9 cellular contexts compared by ENCODE assay signal in the genomic region with DNA sequence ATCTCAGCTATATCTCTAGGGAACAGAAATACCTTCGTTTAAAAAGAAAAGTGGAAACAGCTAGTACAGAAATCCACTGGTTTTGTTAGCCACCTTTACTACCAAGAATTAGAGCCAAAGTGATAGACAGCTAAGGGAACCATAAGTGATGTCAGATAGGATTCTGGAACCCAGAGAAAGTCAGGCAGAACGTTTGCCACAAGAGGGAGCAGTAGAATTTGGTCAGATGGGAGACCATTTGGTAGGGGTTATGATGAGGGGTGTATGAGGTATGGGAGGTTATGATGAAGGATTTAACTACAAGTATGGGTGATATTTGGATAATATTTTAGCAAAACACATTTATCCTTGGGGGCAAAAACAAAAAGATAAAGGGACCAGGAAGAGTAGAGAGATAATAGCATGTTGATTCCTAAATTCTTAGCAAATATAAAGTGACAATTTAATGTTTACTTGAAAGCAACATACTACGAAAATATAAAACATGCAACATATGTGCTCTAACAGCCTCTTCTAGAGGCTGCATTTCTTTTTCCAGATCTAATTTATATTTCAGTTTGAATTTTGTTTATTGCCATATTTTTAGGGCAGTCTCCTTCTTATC. TPM values are rescaled to one million over a fixed set of nuclear protein-coding genes. Genes with fewer than 3 reads are reported as not detected.
DNase-seq lines count a peak whose midpoint lies in the region; ATAC-seq and TF ChIP-seq lines count a peak whose summit lies in the region.
"Had no signal": no experiment of that assay in that cellular context is flagged by ENCODE, and none has a peak within 500 bp of the region (broad histone marks: within the 10 kb centered on the region; RNA-seq: fewer than 3 reads in every experiment).

No MANE protein-coding gene starts in this region.

- H3K79me2 ChIP-seq in OCI-LY3 (ENCODE audit: low read length): no peaks in the 10 kb centered on the region

- peak; percentile 91 for TF ChIP-seq CTCF in OCI-LY3 (IDR thresholded peaks at IDR 0.05; ENCODE audit: low read depth, low read length)
- peak; percentile 67 for TF ChIP-seq CTCF in foreskin fibroblast (IDR thresholded peaks at IDR 0.05; ENCODE audit: low read depth, low read length)
- peak in 3 of 5 experiments; percentile 20 to 29 (median 21) for TF ChIP-seq CTCF in transverse colon (IDR thresholded peaks at IDR 0.05)
- TF ChIP-seq CTCF in mucosa of descending colon (IDR thresholded peaks at IDR 0.05): no peak

- TF ChIP-seq EP300 in transverse colon (IDR thresholded peaks at IDR 0.05; ENCODE audit: low read depth): no peak

- in situ Hi-C loops in transverse colon (cut with MboI; ENCODE audit: low pct_ligation_motif_present in 1 of 4, low pct_unique_long_range_greater_than_20kb in 1 of 4, low sequenced_read_pairs in 3 of 4): no loop called here

- no peak overlapping the region for H2AFZ ChIP-seq in OCI-LY3 (ENCODE audit: low read depth, low read length)

- H3K27me3 Mint-ChIP-seq in activated naive CD8-positive, alpha-beta T cell treated with anti-CD3 and anti-CD28 coated beads, Interleukin-2, amount 50 U/mL, for 24 hours: peaks cover 44% of the 10 kb centered on the region

- no peaks in the 10 kb centered on the region for H3K27me3 ChIP-seq in OCI-LY3 (ENCODE audit: low read depth, low read length)
- peaks cover 6% of the 10 kb centered on the region for H3K27me3 ChIP-seq in transverse colon

- H3K36me3 ChIP-seq in OCI-LY3 (replicated peaks; ENCODE audit: low read depth, low read length): no peaks in the 10 kb centered on the region
- H3K36me3 ChIP-seq in transverse colon: no peaks in the 10 kb centered on the region
- H3K36me3 ChIP-seq in mucosa of descending colon (ENCODE audit: low read depth): no peaks in the 10 kb centered on the region

- H3K9ac ChIP-seq in OCI-LY3 (ENCODE audit: low read length): no peak overlapping the region

- no peaks in the 10 kb centered on the region for H4K20me1 ChIP-seq in OCI-LY3 (ENCODE audit: insufficient read depth, low read length)

- H3K4me3 ChIP-seq in OCI-LY3 (ENCODE audit: low read length) (no peak overlapping the region), foreskin fibroblast (ENCODE audit: low read depth in 1 of 2, low read length in 2 of 2) (peak overlapping the region in 1 of 2 donors; percentile 33), transverse colon (no peak overlapping the region), mucosa of descending colon (no peak overlapping the region)
- H3K4me3 ChIP-seq: K562 had no signal

- WGBS in transverse colon (ENCODE audit: low coverage in 1 of 2), 2 donors: 34 to 44% methylated on average over 3 of the region's 3 CpGs

- H3K9me3 Mint-ChIP-seq in activated naive CD8-positive, alpha-beta T cell treated with anti-CD3 and anti-CD28 coated beads, Interleukin-2, amount 50 U/mL, for 24 hours: no peaks in the 10 kb centered on the region

- H3K4me1 ChIP-seq in OCI-LY3 (ENCODE audit: low read length) (peaks cover 21% of the 10 kb centered on the region), transverse colon (peaks cover 0 to 9% (median 4%) of the 10 kb centered on the region in 4 donors), mucosa of descending colon (ENCODE audit: low read depth) (no peaks in the 10 kb centered on the region)

- H3K36me3 Mint-ChIP-seq in activated naive CD8-positive, alpha-beta T cell treated with anti-CD3 and anti-CD28 coated beads, Interleukin-2, amount 50 U/mL, for 24 hours (ENCODE audit: low read depth): peaks cover 3% of the 10 kb centered on the region

- intact Hi-C loops in transverse colon (cut with DNase I; ENCODE audit: low total_unique reads) (no loop called here), mucosa of descending colon (cut with DNase I, micrococcal nuclease) (no loop called here)

- H3K9me3 ChIP-seq in OCI-LY3 (ENCODE audit: insufficient read depth, low read length): no peaks in the 10 kb centered on the region
- no peaks in the 10 kb centered on the region for H3K9me3 ChIP-seq in transverse colon
- no peaks in the 10 kb centered on the region for H3K9me3 ChIP-seq in mucosa of descending colon

- ATAC-seq in HG03159 (IDR thresholded peaks at IDR 0.05; ENCODE audit: unreplicated experiment): peak; percentile 39
- no peak for ATAC-seq in mucosa of descending colon
- no peak for ATAC-seq in activated naive CD8-positive, alpha-beta T cell treated with anti-CD3 and anti-CD28 coated beads, Interleukin-2, amount 50 U/mL, for 24 hours
- ATAC-seq: K562 had no signal

- H3K4me3 Mint-ChIP-seq in activated naive CD8-positive, alpha-beta T cell treated with anti-CD3 and anti-CD28 coated beads, Interleukin-2, amount 50 U/mL, for 24 hours: no peak overlapping the region

- TF ChIP-seq POLR2A in transverse colon (IDR thresholded peaks at IDR 0.05): no peak

- H3K4me1 Mint-ChIP-seq in activated naive CD8-positive, alpha-beta T cell treated with anti-CD3 and anti-CD28 coated beads, Interleukin-2, amount 50 U/mL, for 24 hours: peaks cover 8% of the 10 kb centered on the region

- H3K27ac ChIP-seq in OCI-LY3 (ENCODE audit: low read length): no peak overlapping the region
- peak overlapping the region in 2 of 4 donors; percentile 90 to 91 for H3K27ac ChIP-seq in transverse colon

- no peak overlapping the region for H3K4me2 ChIP-seq in OCI-LY3 (ENCODE audit: low read length)

- no peak overlapping the region for H3K27ac Mint-ChIP-seq in activated naive CD8-positive, alpha-beta T cell treated with anti-CD3 and anti-CD28 coated beads, Interleukin-2, amount 50 U/mL, for 24 hours

- DNase-seq in DMS114 treated with DMSO at 0.1 percent for 48 hours (lab: John Stamatoyannopoulos, UW; ENCODE audit: unreplicated experiment) (peak; percentile 15), foreskin fibroblast (peak in 1 of 2 donors; percentile 71), transverse colon (no peak), mucosa of descending colon (no peak)
- DNase-seq in stimulated activated CD4-positive, alpha-beta T cell treated with anti-CD3 and anti-CD28 coated beads, Interleukin-2, amount 100 ng/mL, for 48 hours: no peak
- no peak for DNase-seq in activated naive CD8-positive, alpha-beta T cell treated with anti-CD3 and anti-CD28 coated beads, Interleukin-2, amount 50 U/mL, for 24 hours

RNA-seq across cellular contexts. Expression of a gene that starts 3.3 kb away (rescaled TPM):
- total RNA-seq in transverse colon (10 to 100 TPM; 22.8 to 65.5 (median 42.0) TPM), mucosa of descending colon (100 to 1,000 TPM in 1 of 3 donors, 10 to 100 TPM in 1, 1 to 10 TPM in 1; 6.0 to 164 (median 17.0) TPM)
- total RNA-seq: K562 had no signal
